In the genomic region with DNA sequence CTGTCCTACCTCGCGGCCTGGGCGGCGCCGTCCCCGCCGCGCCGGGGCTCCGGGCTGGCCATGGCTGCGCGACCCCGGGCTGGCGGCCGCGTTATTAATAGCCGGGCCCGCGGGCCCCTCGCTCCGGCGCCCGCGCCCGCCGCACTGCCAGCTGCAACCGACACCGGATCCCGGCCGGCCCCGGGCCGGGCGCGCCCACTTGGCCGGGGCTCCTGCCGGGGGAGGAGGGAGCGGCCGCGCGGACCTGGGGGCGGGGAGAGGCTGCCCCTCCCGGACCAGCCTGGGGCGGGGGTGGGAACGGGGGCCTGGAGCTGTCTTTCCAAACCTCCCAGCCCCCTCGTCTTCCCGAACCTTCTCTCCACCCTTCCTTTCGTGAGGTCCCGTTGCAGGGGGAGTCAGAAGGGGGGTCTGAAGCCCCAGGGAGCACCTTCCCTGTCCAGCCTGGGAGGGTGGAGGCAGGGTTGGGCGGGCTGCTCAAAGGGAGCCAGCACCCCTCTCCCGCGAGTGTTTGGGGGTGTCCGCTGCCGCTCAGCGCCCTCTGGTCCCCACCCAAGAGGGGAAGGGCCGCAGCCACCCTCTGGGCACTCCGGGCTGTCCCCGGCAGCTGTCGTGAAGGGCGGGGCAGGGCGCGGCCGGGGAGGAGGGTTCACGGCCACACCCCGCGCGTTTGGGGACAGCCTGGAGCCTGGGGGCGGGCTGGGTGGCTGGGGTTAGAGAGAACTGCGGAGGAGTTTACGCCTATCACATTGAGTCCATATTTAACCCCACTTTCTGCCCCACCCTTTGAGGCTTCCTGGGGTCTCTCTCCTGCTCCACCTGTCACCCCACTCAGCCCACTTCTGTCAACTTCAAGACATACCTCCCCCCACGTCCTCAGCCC, we compare ENCODE assay signal across 8 cellular contexts. TPM values are rescaled to one million over a fixed set of nuclear protein-coding genes. Genes with fewer than 3 reads are reported as not detected.
DNase-seq lines count a peak whose midpoint lies in the region; ATAC-seq and TF ChIP-seq lines count a peak whose summit lies in the region.

A gene (minus strand): TSS at position 172 of the 880 bp plus-strand sequence. CDS start 110 bp downstream, at position 62.

- 0% methylated on average over 1 of the region's 70 CpGs; no CpG with 5 or more reads in 1 of the 2 donors for WGBS in gastroesophageal sphincter (ENCODE audit: low coverage in 1 of 2), 2 donors

- no peaks in the 10 kb centered on the region for H3K4me1 ChIP-seq in BE2C
- H3K4me1 ChIP-seq in gastroesophageal sphincter, result peaks cover 0 to 83% (median 16%) of the 10 kb centered on the region in 3 donors

- H3K4me3 ChIP-seq in BE2C (ENCODE audit: low read depth, low read length), result peak within 1 kb of the TSS; percentile 51
- peak within 1 kb of the TSS; percentile 67 to 87 for H3K4me3 ChIP-seq in gastroesophageal sphincter
- peak within 1 kb of the TSS; percentile 54 for H3K4me3 ChIP-seq in neural cell (ENCODE audit: low read length)

- no peak within 1 kb of the TSS for H3K27ac Mint-ChIP-seq in activated naive CD4-positive, alpha-beta T cell treated with anti-CD3 and anti-CD28 coated beads, Interleukin-2, amount 10 ng/mL, durations not matched to agents 7 days and 5 days

- H3K4me2 ChIP-seq in neural cell (ENCODE audit: low read length), result no peak within 1 kb of the TSS

- no peaks in the 10 kb centered on the region for H3K9me2 ChIP-seq in neural cell (ENCODE audit: insufficient read depth, low read length)

- H3K9ac ChIP-seq in neural cell (ENCODE audit: low read length), result peak within 1 kb of the TSS; percentile 29

- no peaks in the 10 kb centered on the region for H3K9me3 Mint-ChIP-seq in activated naive CD4-positive, alpha-beta T cell treated with anti-CD3 and anti-CD28 coated beads, Interleukin-2, amount 10 ng/mL, durations not matched to agents 7 days and 5 days

- no peak for TF ChIP-seq RAD21 in neural cell (conservative IDR thresholded peaks at IDR 0.05)

- H3F3A ChIP-seq in neural cell (ENCODE audit: insufficient read depth, low read length, poor library complexity, severe bottlenecking), result no peaks in the 10 kb centered on the region

- POLR2A ChIA-PET in HEK293T (lab: Yijun Ruan, JAX), result interaction anchor here (1.0 to 1.3 kb wide), 2 partner anchors 9 to 52 kb away, joined by 4 read pairs; a partner anchor contains a TSS

- H3K36me3 ChIP-seq in BE2C (no peaks in the 10 kb centered on the region), gastroesophageal sphincter (no peaks in the 10 kb centered on the region), neural cell (ENCODE audit: insufficient read depth, low read length) (no peaks in the 10 kb centered on the region)

- H3K36me3 Mint-ChIP-seq in activated naive CD4-positive, alpha-beta T cell treated with anti-CD3 and anti-CD28 coated beads, Interleukin-2, amount 10 ng/mL, durations not matched to agents 7 days and 5 days, result peaks cover 1% of the 10 kb centered on the region

- TF ChIP-seq CTCF in BE2C (IDR thresholded peaks at IDR 0.05; ENCODE audit: low read depth, low read length), result no peak
- TF ChIP-seq CTCF in gastroesophageal sphincter (IDR thresholded peaks at IDR 0.05), result no peak
- TF ChIP-seq CTCF in neural cell (IDR thresholded peaks at IDR 0.05; ENCODE audit: poor library complexity, severe bottlenecking), result no peak

- H3K4me1 Mint-ChIP-seq in activated naive CD4-positive, alpha-beta T cell treated with anti-CD3 and anti-CD28 coated beads, Interleukin-2, amount 10 ng/mL, durations not matched to agents 7 days and 5 days, result peaks cover 10% of the 10 kb centered on the region

- no peaks in the 10 kb centered on the region for H3K27me3 ChIP-seq in BE2C
- no peaks in the 10 kb centered on the region for H3K27me3 ChIP-seq in gastroesophageal sphincter
- H3K27me3 ChIP-seq in neural cell (ENCODE audit: insufficient read depth, low read depth, low read length), result peaks cover 30% of the 10 kb centered on the region

- peaks cover 88% of the 10 kb centered on the region for H3K27me3 Mint-ChIP-seq in activated naive CD4-positive, alpha-beta T cell treated with anti-CD3 and anti-CD28 coated beads, Interleukin-2, amount 10 ng/mL, durations not matched to agents 7 days and 5 days

- ATAC-seq in gastroesophageal sphincter (peak; percentile 79), HG03521 (IDR thresholded peaks at IDR 0.05; ENCODE audit: unreplicated experiment) (no peak)

- peak within 1 kb of the TSS; percentile 95 to 100 (median 98) for H3K27ac ChIP-seq in gastroesophageal sphincter
- no peak within 1 kb of the TSS for H3K27ac ChIP-seq in neural cell (ENCODE audit: low read length)

- no peak within 1 kb of the TSS for H2AFZ ChIP-seq in neural cell (ENCODE audit: low read depth, low read length)

- DNase-seq in BE2C, result no peak
- DNase-seq in HEK293T (ENCODE audit: extremely low spot score), result peak; percentile 68
- DNase-seq in activated naive CD4-positive, alpha-beta T cell treated with anti-CD3 and anti-CD28 coated beads, Interleukin-2, amount 10 ng/mL, durations not matched to agents 7 days and 5 days, result peak; percentile 47
- DNase-seq in NCI-H187 (lab: John Stamatoyannopoulos, UW), result no peak
- DNase-seq in SK-N-DZ (ENCODE audit: low spot score), result no peak

- peak; percentile 41 to 47 for TF ChIP-seq POLR2A in gastroesophageal sphincter (IDR thresholded peaks at IDR 0.05)

- H3K9me3 ChIP-seq in BE2C (no peaks in the 10 kb centered on the region), gastroesophageal sphincter (no peaks in the 10 kb centered on the region), neural cell (ENCODE audit: low read length) (no peaks in the 10 kb centered on the region)

- H3K79me2 ChIP-seq in neural cell (replicated peaks; ENCODE audit: insufficient read depth, low read length), result no peaks in the 10 kb centered on the region

- TF ChIP-seq EP300 in gastroesophageal sphincter (IDR thresholded peaks at IDR 0.05) (no peak), neural cell (conservative IDR thresholded peaks at IDR 0.05; ENCODE audit: poor library complexity, severe bottlenecking) (no peak)

- CTCF ChIA-PET in HEK293T (lab: Yijun Ruan, JAX), result interaction anchor here (1.0 to 1.4 kb wide), 2 partner anchors 9 to 10 kb away, joined by 4 read pairs; no protein-coding TSS in a partner anchor
- CTCF ChIA-PET in activated naive CD4-positive, alpha-beta T cell treated with anti-CD3 and anti-CD28 coated beads, Interleukin-2, amount 10 ng/mL, durations not matched to agents 7 days and 5 days (lab: Charles Lee), result interaction anchor here (3.4 kb wide), 1 partner anchor 10 kb away, joined by 13 read pairs; no protein-coding TSS in a partner anchor

- no peaks in the 10 kb centered on the region for H4K20me1 ChIP-seq in neural cell (ENCODE audit: insufficient read depth)

- peak within 1 kb of the TSS; percentile 3 for H3K4me3 Mint-ChIP-seq in activated naive CD4-positive, alpha-beta T cell treated with anti-CD3 and anti-CD28 coated beads, Interleukin-2, amount 10 ng/mL, durations not matched to agents 7 days and 5 days

TF ChIP-seq in HEK293T, 16 proteins besides CTCF, POLR2A, EP300 and RAD21:
- no peak for TF ChIP-seq FOXA1 (IDR thresholded peaks at IDR 0.05)
- TF ChIP-seq FOXM1 (IDR thresholded peaks at IDR 0.05; ENCODE audit: borderline replicate concordance), result 0 out of 2 replicates have a peak, but pooled peaks have one; percentile 5

TF ChIP-seq in neural cell, 6 proteins besides CTCF, POLR2A, EP300 and RAD21:
- TF ChIP-seq MXI1 (conservative IDR thresholded peaks at IDR 0.05; ENCODE audit: poor library complexity, severe bottlenecking) (no peak), TAF1 (IDR thresholded peaks at IDR 0.05; ENCODE audit: low read depth) (no peak), POLR2AphosphoS5 (IDR thresholded peaks at IDR 0.05) (no peak), EZH2 (IDR thresholded peaks at IDR 0.05; ENCODE audit: borderline replicate concordance, insufficient read depth, low read length, poor library complexity, severe bottlenecking) (peak; percentile 47), SMC3 (conservative IDR thresholded peaks at IDR 0.05; ENCODE audit: poor library complexity) (no peak)

RNA-seq across cellular contexts. Expression of the gene that starts here (rescaled TPM):
- not detected for polyA plus RNA-seq in BE2C (2012; ENCODE audit: insufficient read depth, insufficient read length, low read depth)
- total RNA-seq in gastroesophageal sphincter, result 100 to 1,000 TPM; 132 to 265 (median 167) TPM
- not detected in 2 replicates for polyA plus RNA-seq in neural cell
- 0.23 TPM in 1 of 2 replicates, not detected in the other for polyA minus RNA-seq in neural cell
- 0.02 and 0.22 TPM in 2 replicates for polyA plus RNA-seq in SK-N-DZ (2014; cell fraction: cytosol; rRNA removed)
- 0.05 TPM in 1 of 2 replicates, not detected in the other for polyA plus RNA-seq in SK-N-DZ (2014; cell fraction: nucleus; rRNA removed)

Comparison
In these comparisons a context has a peak if more than half of its experiments do, and no peak if none do; other contexts are left out.
1. DNase-seq: peak in HEK293T (single experiment) and activated naive CD4-positive, alpha-beta T cell treated with anti-CD3 and anti-CD28 coated beads, Interleukin-2, amount 10 ng/mL, durations not matched to agents 7 days and 5 days (single experiment); none in BE2C (single experiment), NCI-H187 (0 of 2) and SK-N-DZ (single experiment).
2. Peak in every context shown above with its lines, with median percentiles within 50 percentile points of each other: H3K4me3 ChIP-seq.